11 cellular contexts compared by ENCODE assay signal in genomic region chr17:28907709-28908475, GRCh38. TPM values are rescaled to one million over a fixed set of nuclear protein-coding genes. Genes with fewer than 3 reads are reported as not detected.
DNase-seq lines count a peak whose midpoint lies in the region; ATAC-seq and TF ChIP-seq lines count a peak whose summit lies in the region.
"Had no signal": no experiment of that assay in that cellular context is flagged by ENCODE, and none has a peak within 500 bp of the region (broad histone marks: within the 10 kb centered on the region; RNA-seq: fewer than 3 reads in every experiment).

No MANE protein-coding gene starts in this region.

- ATAC-seq in GM21381 (IDR thresholded peaks at IDR 0.05; ENCODE audit: unreplicated experiment) (no peak), GM19023 (IDR thresholded peaks at IDR 0.05; ENCODE audit: unreplicated experiment) (no peak), HG02623 (IDR thresholded peaks at IDR 0.05; ENCODE audit: unreplicated experiment) (no peak), GM19467 (IDR thresholded peaks at IDR 0.05; ENCODE audit: unreplicated experiment) (no peak)
- ATAC-seq: T-cell had no signal

- TF ChIP-seq CTCF in RWPE1 (conservative IDR thresholded peaks at IDR 0.05; ENCODE audit: low read depth) = no peak

- POLR2A ChIA-PET in RWPE1 (lab: Yijun Ruan, JAX; ENCODE audit: low non-redundant PET) = no interaction called here

- no peak for DNase-seq in RWPE1 (ENCODE audit: low spot score)
- DNase-seq in medulla oblongata (ENCODE audit: extremely low spot score) = peak; percentile 45
- DNase-seq: NCI-H510A treated with DMSO at 0.1 percent for 48 hours; stimulated activated CD4-positive, alpha-beta T cell treated with anti-CD3 and anti-CD28 coated beads, Interleukin-4, amount 100 ng/mL, for 24 hours; T-cell had no signal

- H3K27ac ChIP-seq in RWPE1 (peak overlapping the region; percentile 65), cingulate gyrus (ENCODE audit: low read depth, low read length) (peak overlapping the region; percentile 29), temporal lobe (ENCODE audit: low read depth, low read length) (peak overlapping the region; percentile 60)

- CTCF ChIA-PET in RWPE1 (lab: Yijun Ruan, JAX) = interaction anchor here (0.5 to 2.2 kb wide), 3 partner anchors 96 to 181 kb away, joined by 5 to 12 read pairs (median 6); no protein-coding TSS in a partner anchor

RNA-seq across cellular contexts. Expression of gene DHRS13, which starts 5.0 kb away (rescaled TPM):
- 20.4 TPM for total RNA-seq in temporal lobe

RNA-seq across cellular contexts. Expression of gene FLOT2, which starts 10.4 kb away (rescaled TPM):
- total RNA-seq in temporal lobe = 27.0 TPM

RNA-seq across cellular contexts. Expression of gene PHF12, which starts 43.4 kb away (rescaled TPM):
- 29.3 TPM for total RNA-seq in temporal lobe

RNA-seq across cellular contexts. Expression of gene ERAL1, which starts 53.1 kb away (rescaled TPM):
- 24.6 TPM for total RNA-seq in temporal lobe
